16 cellular contexts compared by ENCODE assay signal in the genomic region with DNA sequence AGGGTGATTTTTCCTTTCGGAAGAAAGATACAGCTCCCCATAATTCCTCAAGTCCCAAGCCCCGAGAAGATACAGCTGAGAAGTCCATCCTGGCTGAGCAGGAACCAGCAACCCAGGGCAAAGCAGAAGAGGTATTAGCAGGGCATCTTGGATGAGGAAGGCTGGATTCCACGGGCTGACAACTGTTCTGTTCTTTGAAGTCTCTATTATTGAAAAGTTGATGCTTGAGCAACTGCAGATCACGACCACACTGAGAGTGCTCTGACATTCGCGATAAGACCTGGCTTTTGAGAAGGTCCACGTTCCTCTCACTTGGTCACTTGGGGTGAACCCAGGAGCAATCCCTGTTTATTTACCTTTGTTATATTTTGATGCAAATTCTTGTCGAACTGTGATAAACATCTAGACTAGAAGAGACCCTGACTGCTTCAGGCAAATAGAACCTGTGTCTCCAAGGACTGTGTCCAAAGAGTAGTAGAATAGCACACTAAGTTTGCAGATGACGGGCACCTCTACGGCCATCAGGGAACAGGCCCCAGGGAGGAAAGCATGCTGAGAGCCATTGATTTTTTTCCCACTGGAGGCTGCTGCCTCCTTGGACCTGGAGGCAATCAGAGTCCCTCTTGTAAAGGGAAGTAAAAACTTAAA.
DNase-seq lines count a peak whose midpoint lies in the region; ATAC-seq and TF ChIP-seq lines count a peak whose summit lies in the region.
"Had no signal": no experiment of that assay in that cellular context is flagged by ENCODE, and none has a peak within 500 bp of the region (broad histone marks: within the 10 kb centered on the region; RNA-seq: fewer than 3 reads in every experiment).

No MANE protein-coding gene starts in this region.

- H3K4me1 ChIP-seq in GM23338 (ENCODE audit: insufficient read depth) (peaks cover 17% of the 10 kb centered on the region), OCI-LY7 (ENCODE audit: insufficient read depth, low read length, poor library complexity, severe bottlenecking) (peaks cover 38% of the 10 kb centered on the region), hepatocyte (ENCODE audit: insufficient read depth) (peaks cover 44% of the 10 kb centered on the region), prostate gland (replicated peaks) (peaks cover 16% of the 10 kb centered on the region)
- H3K4me1 ChIP-seq: BE2C, testis had no signal

- H3K27ac ChIP-seq in GM23338 (ENCODE audit: low read depth) (no peak overlapping the region), OCI-LY7 (ENCODE audit: low read depth, low read length, poor library complexity, severe bottlenecking) (no peak overlapping the region), hepatocyte (peak overlapping the region; percentile 75), prostate gland (peak overlapping the region; percentile 45 to 53)
- H3K27ac ChIP-seq: cardiac muscle cell, heart right ventricle, testis had no signal

- no peaks in the 10 kb centered on the region for H3F3A ChIP-seq in GM23338 (replicated peaks; ENCODE audit: low read depth)

- H3K36me3 Mint-ChIP-seq in GM23338 (ENCODE audit: low read depth) (no peaks in the 10 kb centered on the region), T-helper 17 cell (ENCODE audit: low read depth) (no peaks in the 10 kb centered on the region)

- H3K9me3 Mint-ChIP-seq in GM23338: peaks cover 4% of the 10 kb centered on the region

- BruUV-seq in OCI-LY7 (replicated peaks; lab: Mats Ljungman, UMichigan): no TSS peak

- H4K20me1 ChIP-seq in GM23338 (replicated peaks; ENCODE audit: insufficient read depth) (no peaks in the 10 kb centered on the region), OCI-LY7 (ENCODE audit: insufficient read depth, low read length) (no peaks in the 10 kb centered on the region), hepatocyte (ENCODE audit: insufficient read depth, poor library complexity, severe bottlenecking) (no peaks in the 10 kb centered on the region)

- POLR2A ChIA-PET in OCI-LY7 (lab: Charles Lee): interaction anchor here (0.6 to 2.3 kb wide), 5 partner anchors 9 to 66 kb away, joined by 3 to 11 read pairs (median 3); no protein-coding TSS in a partner anchor

- peak overlapping the region; percentile 63 for H3K27ac Mint-ChIP-seq in GM23338
- H3K27ac Mint-ChIP-seq in T-helper 17 cell: no peak overlapping the region

- H3K4me2 ChIP-seq in GM23338: peak overlapping the region; percentile 56
- peak overlapping the region; percentile 10; the same call in 1 of the 2 replicates for H3K4me2 ChIP-seq in OCI-LY7 (ENCODE audit: low read length)
- H3K4me2 ChIP-seq in hepatocyte: peak overlapping the region; percentile 64

- H3K9me3 ChIP-seq in OCI-LY7 (ENCODE audit: low read length): peaks cover 5% of the 10 kb centered on the region; the same call in 1 of the 2 replicates
- H3K9me3 ChIP-seq in hepatocyte (ENCODE audit: low read depth): no peaks in the 10 kb centered on the region
- no peaks in the 10 kb centered on the region for H3K9me3 ChIP-seq in prostate gland
- no peaks in the 10 kb centered on the region for H3K9me3 ChIP-seq in T-helper 17 cell (ENCODE audit: control insufficient read depth, low read length, poor library complexity, severe bottlenecking)
- H3K9me3 ChIP-seq: BE2C, testis had no signal

- no peak for TF ChIP-seq CTCF in GM23338 (conservative IDR thresholded peaks at IDR 0.05; ENCODE audit: low read depth in 2 of 2)
- no peak for TF ChIP-seq CTCF in OCI-LY7 (conservative IDR thresholded peaks at IDR 0.05; ENCODE audit: low read length)
- TF ChIP-seq CTCF in hepatocyte (IDR thresholded peaks at IDR 0.05; ENCODE audit: poor library complexity): no peak
- TF ChIP-seq CTCF in prostate gland (IDR thresholded peaks at IDR 0.05): no peak

- H3K36me3 ChIP-seq in GM23338 (ENCODE audit: insufficient read depth): 0 out of 2 replicates have a peak, but pooled peaks cover 3% of the 10 kb centered on the region
- H3K36me3 ChIP-seq in OCI-LY7 (ENCODE audit: insufficient read depth, low read length): no peaks in the 10 kb centered on the region
- H3K36me3 ChIP-seq in hepatocyte (replicated peaks; ENCODE audit: insufficient read depth, low read depth): no peaks in the 10 kb centered on the region
- no peaks in the 10 kb centered on the region for H3K36me3 ChIP-seq in prostate gland
- H3K36me3 ChIP-seq: BE2C, cardiac muscle cell, heart right ventricle had no signal

- H3K27me3 Mint-ChIP-seq in GM23338 (ENCODE audit: insufficient read depth, low read depth, poor library complexity): peaks cover 6% of the 10 kb centered on the region
- H3K27me3 Mint-ChIP-seq in T-helper 17 cell: no peaks in the 10 kb centered on the region
- H3K27me3 Mint-ChIP-seq: activated T-helper 17 cell treated with anti-CD3 and anti-CD28 coated beads, Interleukin-2, amount 50 U/mL, for 72 hours had no signal

- CTCF ChIA-PET in OCI-LY7 (lab: Charles Lee; ENCODE audit: unreplicated experiment): no interaction called here

- 23% methylated on average over 10 of the region's 10 CpGs for WGBS in hepatocyte (ENCODE audit: low lambda C conversion rate, missing lambda C conversion rate)
- WGBS in prostate gland: 38% methylated on average over 10 of the region's 10 CpGs

- no peak for TF ChIP-seq POLR2A in prostate gland (IDR thresholded peaks at IDR 0.05)

- ATAC-seq in GM23338 (peak; percentile 17; the same call in 2 of the 3 replicates), T-helper 17 cell (no peak)
- ATAC-seq: activated T-helper 17 cell treated with anti-CD3 and anti-CD28 coated beads, Interleukin-2, amount 50 U/mL, for 72 hours; heart right ventricle had no signal

- H2AFZ ChIP-seq in GM23338 (no peak overlapping the region), OCI-LY7 (ENCODE audit: low read length) (peak overlapping the region; percentile 72), hepatocyte (peak overlapping the region; percentile 7)

- intact Hi-C loops in OCI-LY7 (cut with micrococcal nuclease; ENCODE audit: unreplicated experiment) (no loop called here), prostate gland (cut with DNase I) (loop anchor here (2.0 kb wide), 1 partner anchor 29 kb away; no protein-coding TSS in a partner anchor), posterior vena cava (cut with DNase I) (no loop called here)

- DNase-seq in GM23338 (ENCODE audit: low spot score) (no peak), OCI-LY7 (ENCODE audit: low spot score) (no peak), hepatocyte (ENCODE audit: low spot score) (no peak), prostate gland (ENCODE audit: low spot score) (no peak), posterior vena cava (ENCODE audit: low spot score) (no peak), middle frontal gyrus (ENCODE audit: extremely low spot score, low spot score) (no peak), T-helper 17 cell (no peak)
- DNase-seq: activated CD4-positive, CD25-positive, alpha-beta regulatory T cell; BE2C; heart right ventricle; NCI-H226; NK-92 treated with Interleukin-12 subunit alpha and Interleukin-12 subunit beta, amount 100 ng/mL, for 24 hours; T-helper 1 cell; testis had no signal

- H3K4me3 Mint-ChIP-seq in GM23338: no peak overlapping the region
- no peak overlapping the region for H3K4me3 Mint-ChIP-seq in T-helper 17 cell
- H3K4me3 Mint-ChIP-seq: activated T-helper 17 cell treated with anti-CD3 and anti-CD28 coated beads, Interleukin-2, amount 50 U/mL, for 72 hours had no signal

- H3K27me3 ChIP-seq in GM23338 (ENCODE audit: insufficient read depth) (no peaks in the 10 kb centered on the region), hepatocyte (no peaks in the 10 kb centered on the region), prostate gland (replicated peaks; ENCODE audit: insufficient read depth) (no peaks in the 10 kb centered on the region)
- H3K27me3 ChIP-seq: BE2C, cardiac muscle cell, testis had no signal

- H3K9me2 ChIP-seq in GM23338 (ENCODE audit: insufficient read depth): peaks cover 8% of the 10 kb centered on the region
- H3K9me2 ChIP-seq in OCI-LY7 (ENCODE audit: insufficient read depth, low read length): no peaks in the 10 kb centered on the region
- no peaks in the 10 kb centered on the region for H3K9me2 ChIP-seq in hepatocyte (replicated peaks; ENCODE audit: insufficient read depth)

- H3K4me3 ChIP-seq in GM23338: no peak overlapping the region
- H3K4me3 ChIP-seq in OCI-LY7 (ENCODE audit: low read depth, low read length, poor library complexity, severe bottlenecking): no peak overlapping the region
- no peak overlapping the region for H3K4me3 ChIP-seq in hepatocyte
- H3K4me3 ChIP-seq in prostate gland: no peak overlapping the region
- H3K4me3 ChIP-seq: cardiac muscle cell, heart right ventricle, testis had no signal

- H3K4me1 Mint-ChIP-seq in GM23338: peaks cover 40% of the 10 kb centered on the region
- peaks cover 24% of the 10 kb centered on the region for H3K4me1 Mint-ChIP-seq in T-helper 17 cell

- H3K79me2 ChIP-seq in GM23338 (replicated peaks; ENCODE audit: insufficient read depth) (no peaks in the 10 kb centered on the region), OCI-LY7 (ENCODE audit: insufficient read depth, low read depth, low read length) (no peaks in the 10 kb centered on the region), hepatocyte (no peaks in the 10 kb centered on the region)

Comparison
In these comparisons a context has a peak if more than half of its experiments do, and no peak if none do; other contexts are left out.
1. H3K27ac ChIP-seq: peak in hepatocyte (single experiment) and prostate gland (2 of 2); none in GM23338 (single experiment) and OCI-LY7 (single experiment).
2. H3K4me2 ChIP-seq: peak in every context shown above with its lines; median percentile 64 in hepatocyte; 56 in GM23338; 10 in OCI-LY7.